In genomic region chr1:54121482-54122130, GRCh38 we compare ENCODE assay signal across 8 cellular contexts. TPM values are rescaled to one million over a fixed set of nuclear protein-coding genes. Genes with fewer than 3 reads are reported as not detected.
A peak's percentile ranks its signal among the peaks of the same experiment; 100 is the strongest.
DNase-seq lines count a peak whose midpoint lies in the region; ATAC-seq and TF ChIP-seq lines count a peak whose summit lies in the region.

No MANE protein-coding gene starts in this region.

- H3K79me2 ChIP-seq in SU-DHL-6 (ENCODE audit: insufficient read depth, low read length) = no peaks in the 10 kb centered on the region

- H3K4me3 ChIP-seq in SU-DHL-6 (ENCODE audit: insufficient read depth, low read length, poor library complexity, severe bottlenecking) (no peak overlapping the region), prostate gland (peak overlapping the region in 1 of 2 donors; percentile 20), upper lobe of right lung (peak overlapping the region; percentile 8)

- H3K27me3 ChIP-seq in SU-DHL-6 (ENCODE audit: low read length) = no peaks in the 10 kb centered on the region
- no peaks in the 10 kb centered on the region for H3K27me3 ChIP-seq in prostate gland (replicated peaks; ENCODE audit: insufficient read depth)
- H3K27me3 ChIP-seq in upper lobe of right lung = no peaks in the 10 kb centered on the region

- no peak for TF ChIP-seq POLR2A in prostate gland (IDR thresholded peaks at IDR 0.05)

- no peaks in the 10 kb centered on the region for H3K9me2 ChIP-seq in SU-DHL-6 (replicated peaks; ENCODE audit: insufficient read depth, low read length)

- peak overlapping the region; percentile 63 for H3K4me3 Mint-ChIP-seq in activated naive CD8-positive, alpha-beta T cell treated with anti-CD3 and anti-CD28 coated beads, Interleukin-2, amount 10 ng/mL, durations not matched to agents 7 days and 5 days

- no peaks in the 10 kb centered on the region for H3K9me3 ChIP-seq in SU-DHL-6 (ENCODE audit: insufficient read depth, low read length)
- H3K9me3 ChIP-seq in prostate gland = no peaks in the 10 kb centered on the region
- H3K9me3 ChIP-seq in upper lobe of right lung = no peaks in the 10 kb centered on the region

- no peaks in the 10 kb centered on the region for H3K36me3 ChIP-seq in SU-DHL-6 (ENCODE audit: low read length)
- no peaks in the 10 kb centered on the region for H3K36me3 ChIP-seq in prostate gland
- H3K36me3 ChIP-seq in upper lobe of right lung = no peaks in the 10 kb centered on the region

- peak; percentile 91 for ATAC-seq in activated naive CD8-positive, alpha-beta T cell treated with anti-CD3 and anti-CD28 coated beads, Interleukin-2, amount 10 ng/mL, durations not matched to agents 7 days and 5 days (ENCODE audit: low read depth)
- ATAC-seq in left cardiac atrium (peak; percentile 91 to 92), upper lobe of right lung (peak; percentile 89)

- H3K4me1 ChIP-seq in prostate gland (replicated peaks) = peaks cover 3% of the 10 kb centered on the region
- H3K4me1 ChIP-seq in upper lobe of right lung = peaks cover 6% of the 10 kb centered on the region

- no peak overlapping the region for H3K4me2 ChIP-seq in SU-DHL-6 (ENCODE audit: low read depth, low read length, poor library complexity, severe bottlenecking)

- H3K27ac ChIP-seq in SU-DHL-6 (ENCODE audit: low read depth, low read length) = no peak overlapping the region
- H3K27ac ChIP-seq in prostate gland = no peak overlapping the region
- H3K27ac ChIP-seq in upper lobe of right lung = no peak overlapping the region

- intact Hi-C loops in left cardiac atrium (cut with DNase I) = loop anchor here (5.0 to 10.0 kb wide), 3 partner anchors 153 to 371 kb away; partner anchors contain the start of gene SSBP3 (in 1 of the 2)
- intact Hi-C loops in prostate gland (cut with DNase I) = loop anchor here (2.0 to 5.0 kb wide), 3 partner anchors 146 to 367 kb away; partner anchors contain the start of gene SSBP3
- intact Hi-C loops in upper lobe of right lung (cut with DNase I) = no loop called here

- H3K4me1 Mint-ChIP-seq in activated naive CD8-positive, alpha-beta T cell treated with anti-CD3 and anti-CD28 coated beads, Interleukin-2, amount 10 ng/mL, durations not matched to agents 7 days and 5 days = peaks cover 2% of the 10 kb centered on the region

- H3K27me3 Mint-ChIP-seq in activated naive CD8-positive, alpha-beta T cell treated with anti-CD3 and anti-CD28 coated beads, Interleukin-2, amount 10 ng/mL, durations not matched to agents 7 days and 5 days = peaks cover 17% of the 10 kb centered on the region

- POLR2A ChIA-PET in activated naive CD8-positive, alpha-beta T cell treated with anti-CD3 and anti-CD28 coated beads, Interleukin-2, amount 10 ng/mL, durations not matched to agents 7 days and 5 days (lab: Charles Lee) = interaction anchor here (0.7 kb wide), 1 partner anchor 368 kb away, joined by 4 read pairs; no protein-coding TSS in a partner anchor

- TF ChIP-seq CTCF in LNCAP (IDR thresholded peaks at IDR 0.05) (peak; percentile 58), SU-DHL-6 (IDR thresholded peaks at IDR 0.05; ENCODE audit: insufficient read depth, low read length, poor library complexity, severe bottlenecking) (peak; percentile 33), prostate gland (IDR thresholded peaks at IDR 0.05) (peak; percentile 36 to 88 (median 80)), upper lobe of right lung (IDR thresholded peaks at IDR 0.05) (peak; percentile 76)

- no peaks in the 10 kb centered on the region for H3K36me3 Mint-ChIP-seq in activated naive CD8-positive, alpha-beta T cell treated with anti-CD3 and anti-CD28 coated beads, Interleukin-2, amount 10 ng/mL, durations not matched to agents 7 days and 5 days

- WGBS in prostate gland = 3% methylated on average over 33 of the region's 36 CpGs

- H4K20me1 ChIP-seq in SU-DHL-6 (ENCODE audit: low read depth, low read length) = no peaks in the 10 kb centered on the region

- H3F3A ChIP-seq in SU-DHL-6 (ENCODE audit: insufficient read depth) = no peaks in the 10 kb centered on the region

- H3K9me3 Mint-ChIP-seq in activated naive CD8-positive, alpha-beta T cell treated with anti-CD3 and anti-CD28 coated beads, Interleukin-2, amount 10 ng/mL, durations not matched to agents 7 days and 5 days = no peaks in the 10 kb centered on the region

- H2AFZ ChIP-seq in SU-DHL-6 (ENCODE audit: low read depth, low read length, severe bottlenecking) = no peak overlapping the region

- H3K27ac Mint-ChIP-seq in activated naive CD8-positive, alpha-beta T cell treated with anti-CD3 and anti-CD28 coated beads, Interleukin-2, amount 10 ng/mL, durations not matched to agents 7 days and 5 days = no peak overlapping the region

- DNase-seq in DMS79 treated with DMSO at 0.1 percent for 48 hours (lab: John Stamatoyannopoulos, UW) (peak; percentile 57), left cardiac atrium (peak; percentile 85), prostate gland (ENCODE audit: low spot score) (peak; percentile 76), upper lobe of right lung (peak; percentile 87), cortex of kidney (lab: John Stamatoyannopoulos, UW) (no peak)
- peak; percentile 84 for DNase-seq in activated naive CD8-positive, alpha-beta T cell treated with anti-CD3 and anti-CD28 coated beads, Interleukin-2, amount 10 ng/mL, durations not matched to agents 7 days and 5 days

- H3K9ac ChIP-seq in SU-DHL-6 (ENCODE audit: low read length) = no peak overlapping the region

RNA-seq across cellular contexts. Expression of gene CDCP2, which starts 31.2 kb away (rescaled TPM):
- under 1 TPM; 0.11 to 0.20 TPM for total RNA-seq in activated naive CD8-positive, alpha-beta T cell treated with anti-CD3 and anti-CD28 coated beads, Interleukin-2, amount 10 ng/mL, durations not matched to agents 7 days and 5 days
- total RNA-seq in left cardiac atrium (not detected), prostate gland (under 1 TPM in 1 of 2 donors, not detected in 1; 0.23 TPM), upper lobe of right lung (0.35 TPM)
